8 cellular contexts compared by ENCODE assay signal in genomic region chr4:156169011-156169410, GRCh38.
DNase-seq lines count a peak whose midpoint lies in the region; ATAC-seq, FAIRE-seq and TF ChIP-seq lines count a peak whose summit lies in the region.

No MANE protein-coding gene starts in this region.

- peaks cover 6% of the 10 kb centered on the region for H3K9me3 Mint-ChIP-seq in astrocyte (ENCODE audit: unreplicated experiment)

- H4K20me1 ChIP-seq in astrocyte (ENCODE audit: insufficient read depth, low read length): no peaks in the 10 kb centered on the region

- H3K9me3 ChIP-seq in astrocyte (ENCODE audit: insufficient read depth, low read depth, low read length): no peaks in the 10 kb centered on the region

- H3K4me2 ChIP-seq in astrocyte (ENCODE audit: low read length): peak overlapping the region; percentile 57

- DNase-seq in DMS 273 treated with DMSO at 0.1 percent for 48 hours (lab: John Stamatoyannopoulos, UW): peak; percentile 29
- DNase-seq in NCI-H1417 treated with DMSO at 0.1 percent for 48 hours (lab: John Stamatoyannopoulos, UW): peak; percentile 41
- peak; percentile 99 for DNase-seq in astrocyte (ENCODE audit: low read depth)
- DNase-seq in islet precursor cell: peak; percentile 92
- DNase-seq in 8988T: no peak
- DNase-seq in activated CD4-positive, alpha-beta T cell treated with anti-CD3 and anti-CD28 coated beads, Interleukin-2, amount 50 U/mL, for 48 hours: no peak

- peaks cover 8% of the 10 kb centered on the region for H3K4me1 ChIP-seq in astrocyte (ENCODE audit: insufficient read depth, low read length)

- H3K36me3 ChIP-seq in astrocyte (ENCODE audit: insufficient read depth, low read length): no peaks in the 10 kb centered on the region

- no peaks in the 10 kb centered on the region for H3K27me3 Mint-ChIP-seq in astrocyte (ENCODE audit: low read depth, unreplicated experiment)

- no peak overlapping the region for H3K9ac ChIP-seq in astrocyte (ENCODE audit: low read length)

- no peaks in the 10 kb centered on the region for H3K79me2 ChIP-seq in astrocyte (ENCODE audit: insufficient read depth, low read length)

- no peaks in the 10 kb centered on the region for H3K27me3 ChIP-seq in astrocyte (ENCODE audit: insufficient read depth, low read length)

- ATAC-seq in GM21529 (IDR thresholded peaks at IDR 0.05; ENCODE audit: unreplicated experiment) (peak; percentile 62), HG02678 (IDR thresholded peaks at IDR 0.05; ENCODE audit: unreplicated experiment) (no peak)

- TF ChIP-seq CTCF in astrocyte (IDR thresholded peaks at IDR 0.05; ENCODE audit: insufficient read depth, low read depth, low read length): peak; percentile 77

- peak overlapping the region; percentile 17 for H3K27ac ChIP-seq in astrocyte (ENCODE audit: low read depth, low read length)

- no peak overlapping the region for H3K4me3 Mint-ChIP-seq in astrocyte (ENCODE audit: unreplicated experiment)

- FAIRE-seq in astrocyte (lab: Jason Lieb, UNC): peak; percentile 32

- no peak overlapping the region for H3K4me3 ChIP-seq in astrocyte (ENCODE audit: insufficient read depth, low read depth, low read length)

- H3K4me1 Mint-ChIP-seq in astrocyte (ENCODE audit: low read depth, unreplicated experiment): peaks cover 17% of the 10 kb centered on the region

- no peaks in the 10 kb centered on the region for H3K36me3 Mint-ChIP-seq in astrocyte (ENCODE audit: low read depth, unreplicated experiment)

- H3K27ac Mint-ChIP-seq in astrocyte (ENCODE audit: unreplicated experiment): peak overlapping the region; percentile 88

- H2AFZ ChIP-seq in astrocyte (ENCODE audit: low read depth, low read length): peak overlapping the region; percentile 48

Comparison
In these comparisons a context has a peak if more than half of its experiments do, and no peak if none do; other contexts are left out.
1. DNase-seq: peak in DMS 273 treated with DMSO at 0.1 percent for 48 hours (single experiment), NCI-H1417 treated with DMSO at 0.1 percent for 48 hours (single experiment), astrocyte (single experiment) and islet precursor cell (single experiment); none in 8988T (single experiment) and activated CD4-positive, alpha-beta T cell treated with anti-CD3 and anti-CD28 coated beads, Interleukin-2, amount 50 U/mL, for 48 hours (0 of 2).